ENCODE assay signal across 1 cellular context in the genomic region with DNA sequence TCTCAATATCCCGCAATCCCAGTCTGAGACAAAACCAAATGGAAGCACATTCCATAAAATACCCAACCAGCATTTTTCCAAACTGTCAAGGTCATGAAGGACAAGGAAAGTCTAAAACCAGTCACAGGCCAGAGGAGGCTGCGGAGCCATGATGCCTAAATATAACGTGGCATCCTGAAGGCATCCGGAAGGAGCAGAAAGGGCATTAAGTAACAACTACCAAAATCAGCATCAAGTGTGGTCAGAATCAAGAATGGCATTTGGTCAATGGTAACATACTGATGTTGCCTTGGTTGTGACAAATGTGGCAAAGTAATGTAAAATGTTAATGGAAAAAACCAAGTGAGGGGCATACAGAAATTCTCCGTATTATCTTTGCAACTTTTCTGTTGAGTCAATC.
TF ChIP-seq lines count a peak whose summit lies in the region.

No MANE protein-coding gene starts in this region.

TF ChIP-seq in GM12878, 131 proteins besides CTCF, POLR2A, EP300 and RAD21:
- TF ChIP-seq SIN3A (IDR thresholded peaks at IDR 0.05; ENCODE audit: low read depth, low read length): no peak
- TF ChIP-seq BACH1 (IDR thresholded peaks at IDR 0.05; ENCODE audit: borderline replicate concordance): no peak
- no peak for TF ChIP-seq MTA3 (IDR thresholded peaks at IDR 0.05; ENCODE audit: borderline replicate concordance, low read length)
- no peak for TF ChIP-seq BMI1 (IDR thresholded peaks at IDR 0.05; ENCODE audit: borderline replicate concordance)
- no peak for TF ChIP-seq MTA2 (IDR thresholded peaks at IDR 0.05; ENCODE audit: low read depth)
- TF ChIP-seq EED (IDR thresholded peaks at IDR 0.05; ENCODE audit: low read depth): no peak
- no peak for TF ChIP-seq SUZ12 (IDR thresholded peaks at IDR 0.05; ENCODE audit: unreplicated experiment)
- TF ChIP-seq, protein P1, sequence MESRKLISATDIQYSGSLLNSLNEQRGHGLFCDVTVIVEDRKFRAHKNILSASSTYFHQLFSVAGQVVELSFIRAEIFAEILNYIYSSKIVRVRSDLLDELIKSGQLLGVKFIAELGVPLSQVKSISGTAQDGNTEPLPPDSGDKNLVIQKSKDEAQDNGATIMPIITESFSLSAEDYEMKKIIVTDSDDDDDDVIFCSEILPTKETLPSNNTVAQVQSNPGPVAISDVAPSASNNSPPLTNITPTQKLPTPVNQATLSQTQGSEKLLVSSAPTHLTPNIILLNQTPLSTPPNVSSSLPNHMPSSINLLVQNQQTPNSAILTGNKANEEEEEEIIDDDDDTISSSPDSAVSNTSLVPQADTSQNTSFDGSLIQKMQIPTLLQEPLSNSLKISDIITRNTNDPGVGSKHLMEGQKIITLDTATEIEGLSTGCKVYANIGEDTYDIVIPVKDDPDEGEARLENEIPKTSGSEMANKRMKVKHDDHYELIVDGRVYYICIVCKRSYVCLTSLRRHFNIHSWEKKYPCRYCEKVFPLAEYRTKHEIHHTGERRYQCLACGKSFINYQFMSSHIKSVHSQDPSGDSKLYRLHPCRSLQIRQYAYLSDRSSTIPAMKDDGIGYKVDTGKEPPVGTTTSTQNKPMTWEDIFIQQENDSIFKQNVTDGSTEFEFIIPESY (IDR thresholded peaks at IDR 0.05): no peak
- no peak for TF ChIP-seq PAX8 (IDR thresholded peaks at IDR 0.05)
- TF ChIP-seq HDAC2 (IDR thresholded peaks at IDR 0.05): no peak
- TF ChIP-seq NR2C2 (IDR thresholded peaks at IDR 0.05; ENCODE audit: borderline replicate concordance, control insufficient read depth, insufficient read length, low read depth): no peak
- TF ChIP-seq RUNX3 (IDR thresholded peaks at IDR 0.05; ENCODE audit: low read length): no peak
- TF ChIP-seq ATF7 (IDR thresholded peaks at IDR 0.05; ENCODE audit: low read depth): no peak
- no peak for TF ChIP-seq RCOR1 (conservative IDR thresholded peaks at IDR 0.05; ENCODE audit: low read depth, low read length)
- TF ChIP-seq, protein P2, sequence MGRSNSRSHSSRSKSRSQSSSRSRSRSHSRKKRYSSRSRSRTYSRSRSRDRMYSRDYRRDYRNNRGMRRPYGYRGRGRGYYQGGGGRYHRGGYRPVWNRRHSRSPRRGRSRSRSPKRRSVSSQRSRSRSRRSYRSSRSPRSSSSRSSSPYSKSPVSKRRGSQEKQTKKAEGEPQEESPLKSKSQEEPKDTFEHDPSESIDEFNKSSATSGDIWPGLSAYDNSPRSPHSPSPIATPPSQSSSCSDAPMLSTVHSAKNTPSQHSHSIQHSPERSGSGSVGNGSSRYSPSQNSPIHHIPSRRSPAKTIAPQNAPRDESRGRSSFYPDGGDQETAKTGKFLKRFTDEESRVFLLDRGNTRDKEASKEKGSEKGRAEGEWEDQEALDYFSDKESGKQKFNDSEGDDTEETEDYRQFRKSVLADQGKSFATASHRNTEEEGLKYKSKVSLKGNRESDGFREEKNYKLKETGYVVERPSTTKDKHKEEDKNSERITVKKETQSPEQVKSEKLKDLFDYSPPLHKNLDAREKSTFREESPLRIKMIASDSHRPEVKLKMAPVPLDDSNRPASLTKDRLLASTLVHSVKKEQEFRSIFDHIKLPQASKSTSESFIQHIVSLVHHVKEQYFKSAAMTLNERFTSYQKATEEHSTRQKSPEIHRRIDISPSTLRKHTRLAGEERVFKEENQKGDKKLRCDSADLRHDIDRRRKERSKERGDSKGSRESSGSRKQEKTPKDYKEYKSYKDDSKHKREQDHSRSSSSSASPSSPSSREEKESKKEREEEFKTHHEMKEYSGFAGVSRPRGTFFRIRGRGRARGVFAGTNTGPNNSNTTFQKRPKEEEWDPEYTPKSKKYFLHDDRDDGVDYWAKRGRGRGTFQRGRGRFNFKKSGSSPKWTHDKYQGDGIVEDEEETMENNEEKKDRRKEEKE (IDR thresholded peaks at IDR 0.05): no peak
- no peak for TF ChIP-seq SREBF1 (IDR thresholded peaks at IDR 0.05; ENCODE audit: low read length)
TF ChIP-seq in GM12878: peak in this region for 0.
